10 cellular contexts compared by ENCODE assay signal in genomic region chr17:45282683-45283644, GRCh38. TPM values are rescaled to one million over a fixed set of nuclear protein-coding genes. Genes with fewer than 3 reads are reported as not detected.
DNase-seq lines count a peak whose midpoint lies in the region; ATAC-seq and FAIRE-seq lines count a peak whose summit lies in the region.
"Had no signal": no experiment of that assay in that cellular context is flagged by ENCODE, and none has a peak within 500 bp of the region (broad histone marks: within the 10 kb centered on the region; RNA-seq: fewer than 3 reads in every experiment).

No MANE protein-coding gene starts in this region.

- CTCF ChIA-PET in activated CD8-positive, alpha-beta T cell treated with anti-CD3 and anti-CD28 coated beads, Interleukin-2, amount 10 ng/mL, durations not matched to agents 7 days and 5 days (lab: Charles Lee), result interaction anchor here (0.9 to 4.4 kb wide), 8 partner anchors 29 to 134 kb away, joined by 3 to 25 read pairs (median 6); partner anchors contain the start of genes HEXIM1 and MAP3K14

- H3K9ac ChIP-seq in stomach smooth muscle (ENCODE audit: low read length in 2 of 2), result peak overlapping the region; percentile 5 to 60

- peaks cover 63% of the 10 kb centered on the region for H3K36me3 Mint-ChIP-seq in activated CD4-positive, alpha-beta T cell treated with anti-CD3 and anti-CD28 coated beads, Interleukin-2, amount 10 ng/mL, durations not matched to agents 24 days and 14 days (ENCODE audit: low read depth)
- peaks cover 46% of the 10 kb centered on the region for H3K36me3 Mint-ChIP-seq in activated CD8-positive, alpha-beta T cell treated with anti-CD3 and anti-CD28 coated beads, Interleukin-2, amount 10 ng/mL, durations not matched to agents 7 days and 5 days (ENCODE audit: low read depth)

- no peaks in the 10 kb centered on the region for H3K9me3 Mint-ChIP-seq in activated CD4-positive, alpha-beta T cell treated with anti-CD3 and anti-CD28 coated beads, Interleukin-2, amount 10 ng/mL, durations not matched to agents 24 days and 14 days
- no peaks in the 10 kb centered on the region for H3K9me3 Mint-ChIP-seq in activated CD8-positive, alpha-beta T cell treated with anti-CD3 and anti-CD28 coated beads, Interleukin-2, amount 10 ng/mL, durations not matched to agents 7 days and 5 days (ENCODE audit: insufficient read depth)

- H3K36me3 ChIP-seq in stomach smooth muscle (ENCODE audit: control insufficient read depth in 2 of 2, insufficient read depth in 2 of 2, low read length in 2 of 2), result peaks cover 31 to 34% of the 10 kb centered on the region in 2 donors

- no peak overlapping the region for H3K4me3 Mint-ChIP-seq in activated CD4-positive, alpha-beta T cell treated with anti-CD3 and anti-CD28 coated beads, Interleukin-2, amount 10 ng/mL, durations not matched to agents 24 days and 14 days
- H3K4me3 Mint-ChIP-seq in activated CD8-positive, alpha-beta T cell treated with anti-CD3 and anti-CD28 coated beads, Interleukin-2, amount 10 ng/mL, durations not matched to agents 7 days and 5 days, result no peak overlapping the region

- peak overlapping the region; percentile 96 for H3K27ac ChIP-seq in stomach smooth muscle (ENCODE audit: low read length)
- H3K27ac ChIP-seq: HL-60 had no signal

- peaks cover 69% of the 10 kb centered on the region for H3K4me1 ChIP-seq in stomach smooth muscle (ENCODE audit: control insufficient read depth, insufficient read depth, low read length)

- H3K27me3 Mint-ChIP-seq in activated CD4-positive, alpha-beta T cell treated with anti-CD3 and anti-CD28 coated beads, Interleukin-2, amount 10 ng/mL, durations not matched to agents 24 days and 14 days, result no peaks in the 10 kb centered on the region
- no peaks in the 10 kb centered on the region for H3K27me3 Mint-ChIP-seq in activated CD8-positive, alpha-beta T cell treated with anti-CD3 and anti-CD28 coated beads, Interleukin-2, amount 10 ng/mL, durations not matched to agents 7 days and 5 days (ENCODE audit: low read depth)

- DNase-seq in activated CD4-positive, alpha-beta T cell treated with anti-CD3 and anti-CD28 coated beads, Interleukin-2, amount 10 ng/mL, durations not matched to agents 24 days and 14 days, result no peak
- no peak for DNase-seq in activated CD4-positive, alpha-beta T cell treated with anti-CD3 and anti-CD28 coated beads, Interleukin-2, amount 50 U/mL, for 48 hours
- DNase-seq in activated CD8-positive, alpha-beta T cell treated with anti-CD3 and anti-CD28 coated beads, Interleukin-2, amount 10 ng/mL, durations not matched to agents 7 days and 5 days, result peak; percentile 29
- no peak for DNase-seq in COR-L47 (lab: John Stamatoyannopoulos, UW)
- DNase-seq in activated CD4-positive, alpha-beta T cell treated with anti-CD3 and anti-CD28 coated beads for 48 hours, result no peak
- DNase-seq: RPMI8226 had no signal

- H3K4me1 Mint-ChIP-seq in activated CD4-positive, alpha-beta T cell treated with anti-CD3 and anti-CD28 coated beads, Interleukin-2, amount 10 ng/mL, durations not matched to agents 24 days and 14 days, result peaks cover 11% of the 10 kb centered on the region
- peaks cover 32% of the 10 kb centered on the region for H3K4me1 Mint-ChIP-seq in activated CD8-positive, alpha-beta T cell treated with anti-CD3 and anti-CD28 coated beads, Interleukin-2, amount 10 ng/mL, durations not matched to agents 7 days and 5 days (ENCODE audit: low read depth)

- peak; percentile 54 for ATAC-seq in activated CD8-positive, alpha-beta T cell treated with anti-CD3 and anti-CD28 coated beads, Interleukin-2, amount 10 ng/mL, durations not matched to agents 7 days and 5 days
- ATAC-seq in HG03565 (IDR thresholded peaks at IDR 0.05; ENCODE audit: unreplicated experiment), result no peak

- POLR2A ChIA-PET in activated CD8-positive, alpha-beta T cell treated with anti-CD3 and anti-CD28 coated beads, Interleukin-2, amount 10 ng/mL, durations not matched to agents 7 days and 5 days (lab: Charles Lee), result no interaction called here

- intact Hi-C loops in activated CD4-positive, alpha-beta T cell treated with anti-CD3 and anti-CD28 coated beads, Interleukin-2, amount 10 ng/mL, durations not matched to agents 24 days and 14 days (cut with micrococcal nuclease), result no loop called here

- peak overlapping the region; percentile 53 for H3K27ac Mint-ChIP-seq in activated CD4-positive, alpha-beta T cell treated with anti-CD3 and anti-CD28 coated beads, Interleukin-2, amount 10 ng/mL, durations not matched to agents 24 days and 14 days
- peak overlapping the region; percentile 77 for H3K27ac Mint-ChIP-seq in activated CD8-positive, alpha-beta T cell treated with anti-CD3 and anti-CD28 coated beads, Interleukin-2, amount 10 ng/mL, durations not matched to agents 7 days and 5 days

- H3K27me3 ChIP-seq in stomach smooth muscle (ENCODE audit: control insufficient read depth in 1 of 2, insufficient read depth in 2 of 2, low read length in 2 of 2), result no peaks in the 10 kb centered on the region

- peak overlapping the region in 1 of 2 donors; percentile 35 for H3K4me3 ChIP-seq in stomach smooth muscle (ENCODE audit: low read length in 2 of 2)

- FAIRE-seq in islet of Langerhans (lab: Jason Lieb, UNC), result peak; percentile 9

- H3K9me3 ChIP-seq in stomach smooth muscle (ENCODE audit: control insufficient read depth in 2 of 2, low read length in 2 of 2), result no peaks in the 10 kb centered on the region

RNA-seq across cellular contexts. Expression of gene SPATA32, which starts 21.1 kb away (rescaled TPM):
- 0.28 and 0.40 TPM in 2 replicates for total RNA-seq in activated CD4-positive, alpha-beta T cell treated with anti-CD3 and anti-CD28 coated beads, Interleukin-2, amount 10 ng/mL, durations not matched to agents 24 days and 14 days
- total RNA-seq in activated CD8-positive, alpha-beta T cell treated with anti-CD3 and anti-CD28 coated beads, Interleukin-2, amount 10 ng/mL, durations not matched to agents 7 days and 5 days, result under 1 TPM; 0.52 to 0.55 TPM

RNA-seq across cellular contexts. Expression of gene MAP3K14, which starts 33.9 kb away (rescaled TPM):
- total RNA-seq in activated CD4-positive, alpha-beta T cell treated with anti-CD3 and anti-CD28 coated beads, Interleukin-2, amount 10 ng/mL, durations not matched to agents 24 days and 14 days, result 57.4 and 61.0 TPM in 2 replicates
- 10 to 100 TPM; 17.5 to 23.8 TPM for total RNA-seq in activated CD8-positive, alpha-beta T cell treated with anti-CD3 and anti-CD28 coated beads, Interleukin-2, amount 10 ng/mL, durations not matched to agents 7 days and 5 days
